11 cellular contexts compared by ENCODE assay signal in the genomic region with DNA sequence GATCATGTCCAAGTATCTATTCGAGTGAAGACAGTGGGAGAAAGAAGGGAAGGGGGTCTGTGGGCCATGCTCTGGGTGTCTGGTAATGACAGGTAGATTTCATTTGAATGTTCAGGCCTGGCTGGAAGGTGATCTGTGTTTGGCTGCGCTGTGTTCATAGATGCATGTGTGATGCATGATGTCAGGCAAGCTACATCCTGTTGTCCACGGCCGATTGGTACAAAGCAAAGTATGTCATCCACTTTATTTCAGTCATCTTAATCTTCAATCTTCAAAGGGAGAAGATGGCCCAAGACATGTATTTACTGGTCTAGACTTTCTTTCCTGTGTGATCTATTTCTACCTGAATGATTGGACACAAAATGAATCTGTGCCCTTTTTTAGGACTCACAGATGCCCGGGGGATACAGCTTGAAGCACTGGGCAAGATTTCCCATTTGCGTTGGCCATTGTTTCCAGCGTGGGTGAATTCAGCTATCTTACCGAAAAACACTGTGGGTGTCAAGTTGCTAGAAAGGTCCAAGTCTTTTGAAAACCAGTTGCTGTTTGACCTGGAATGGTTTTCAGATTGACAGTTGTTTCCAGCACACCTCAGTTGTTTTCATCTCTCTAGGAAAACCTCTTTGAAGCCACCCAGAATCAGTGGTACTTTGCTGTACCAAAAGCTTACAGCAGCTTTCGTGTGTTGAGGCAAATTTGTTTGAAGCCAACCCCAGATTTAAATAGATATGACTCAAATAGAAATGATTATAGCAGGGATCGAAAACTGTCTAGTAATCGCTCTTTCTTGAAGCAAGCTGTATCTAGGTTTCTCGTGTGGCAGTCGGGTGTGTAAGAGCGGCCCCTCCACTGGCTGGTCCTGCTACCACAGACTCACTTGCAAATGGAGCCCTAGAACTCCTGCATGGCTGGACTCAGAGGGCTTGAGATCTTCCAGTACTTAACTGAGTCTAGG.
DNase-seq lines count a peak whose midpoint lies in the region; ATAC-seq and TF ChIP-seq lines count a peak whose summit lies in the region.
"Had no signal": no experiment of that assay in that cellular context is flagged by ENCODE, and none has a peak within 500 bp of the region (broad histone marks: within the 10 kb centered on the region; RNA-seq: fewer than 3 reads in every experiment).

No MANE protein-coding gene starts in this region.

- H3K36me3 Mint-ChIP-seq in activated naive CD4-positive, alpha-beta T cell treated with anti-CD3 and anti-CD28 coated beads, Interleukin-2, amount 10 ng/mL, durations not matched to agents 7 days and 5 days: no peaks in the 10 kb centered on the region
- no peaks in the 10 kb centered on the region for H3K36me3 Mint-ChIP-seq in stimulated activated effector memory CD8-positive, alpha-beta T cell treated with anti-CD3 and anti-CD28 coated beads, Interleukin-12 subunit alpha, Interleukin-12 subunit beta, amount 100 ng/mL, for 72 hours

- H3K4me1 ChIP-seq in tibial artery: no peaks in the 10 kb centered on the region

- H3K4me3 Mint-ChIP-seq in activated naive CD4-positive, alpha-beta T cell treated with anti-CD3 and anti-CD28 coated beads, Interleukin-2, amount 10 ng/mL, durations not matched to agents 7 days and 5 days: no peak overlapping the region
- no peak overlapping the region for H3K4me3 Mint-ChIP-seq in stimulated activated effector memory CD8-positive, alpha-beta T cell treated with anti-CD3 and anti-CD28 coated beads, Interleukin-12 subunit alpha, Interleukin-12 subunit beta, amount 100 ng/mL, for 72 hours

- TF ChIP-seq CTCF in tibial artery (IDR thresholded peaks at IDR 0.05): no peak

- no peak overlapping the region for H3K27ac Mint-ChIP-seq in activated naive CD4-positive, alpha-beta T cell treated with anti-CD3 and anti-CD28 coated beads, Interleukin-2, amount 10 ng/mL, durations not matched to agents 7 days and 5 days
- H3K27ac Mint-ChIP-seq in stimulated activated effector memory CD8-positive, alpha-beta T cell treated with anti-CD3 and anti-CD28 coated beads, Interleukin-12 subunit alpha, Interleukin-12 subunit beta, amount 100 ng/mL, for 72 hours: no peak overlapping the region

- H3K9me3 Mint-ChIP-seq in activated naive CD4-positive, alpha-beta T cell treated with anti-CD3 and anti-CD28 coated beads, Interleukin-2, amount 10 ng/mL, durations not matched to agents 7 days and 5 days: no peaks in the 10 kb centered on the region
- no peaks in the 10 kb centered on the region for H3K9me3 Mint-ChIP-seq in stimulated activated effector memory CD8-positive, alpha-beta T cell treated with anti-CD3 and anti-CD28 coated beads, Interleukin-12 subunit alpha, Interleukin-12 subunit beta, amount 100 ng/mL, for 72 hours

- no peaks in the 10 kb centered on the region for H3K27me3 ChIP-seq in tibial artery

- ATAC-seq in GM21423 (IDR thresholded peaks at IDR 0.05; ENCODE audit: unreplicated experiment): peak; percentile 33
- peak; percentile 39 for ATAC-seq in HG03175 (IDR thresholded peaks at IDR 0.05; ENCODE audit: unreplicated experiment)
- peak; percentile 67 for ATAC-seq in stimulated activated effector memory CD8-positive, alpha-beta T cell treated with anti-CD3 and anti-CD28 coated beads, Interleukin-12 subunit alpha, Interleukin-12 subunit beta, amount 100 ng/mL, for 72 hours
- ATAC-seq: left colon had no signal

- no peak overlapping the region for H3K27ac ChIP-seq in tibial artery

- peaks cover 20% of the 10 kb centered on the region for H3K4me1 Mint-ChIP-seq in activated naive CD4-positive, alpha-beta T cell treated with anti-CD3 and anti-CD28 coated beads, Interleukin-2, amount 10 ng/mL, durations not matched to agents 7 days and 5 days
- peaks cover 16% of the 10 kb centered on the region for H3K4me1 Mint-ChIP-seq in stimulated activated effector memory CD8-positive, alpha-beta T cell treated with anti-CD3 and anti-CD28 coated beads, Interleukin-12 subunit alpha, Interleukin-12 subunit beta, amount 100 ng/mL, for 72 hours

- CTCF ChIA-PET in activated naive CD4-positive, alpha-beta T cell treated with anti-CD3 and anti-CD28 coated beads, Interleukin-2, amount 10 ng/mL, durations not matched to agents 7 days and 5 days (lab: Charles Lee): no interaction called here

- no peaks in the 10 kb centered on the region for H3K27me3 Mint-ChIP-seq in activated naive CD4-positive, alpha-beta T cell treated with anti-CD3 and anti-CD28 coated beads, Interleukin-2, amount 10 ng/mL, durations not matched to agents 7 days and 5 days

- DNase-seq in activated naive CD4-positive, alpha-beta T cell treated with Interleukin-2 at 50 U/mL for 16 hours: peak; percentile 19
- DNase-seq in activated naive CD4-positive, alpha-beta T cell treated with anti-CD3 and anti-CD28 coated beads, Interleukin-2, amount 10 ng/mL, durations not matched to agents 7 days and 5 days: no peak
- DNase-seq in stimulated activated effector memory CD8-positive, alpha-beta T cell treated with anti-CD3 and anti-CD28 coated beads, Interleukin-12 subunit alpha, Interleukin-12 subunit beta, amount 100 ng/mL, for 72 hours (ENCODE audit: low spot score in 2 of 2): no peak
- no peak for DNase-seq in EL
- no peak for DNase-seq in UCSD-AML1 (lab: John Stamatoyannopoulos, UW; ENCODE audit: unreplicated experiment)
- no peak for DNase-seq in tibial artery
- DNase-seq: KBM-7; left colon; NK-92 treated with Interleukin-12 subunit alpha and Interleukin-12 subunit beta, amount 100 ng/mL, for 24 hours had no signal

- H3K9me3 ChIP-seq in tibial artery: no peaks in the 10 kb centered on the region

- intact Hi-C loops in tibial artery (cut with DNase I; ENCODE audit: low total_unique reads): no loop called here

- no peak overlapping the region for H3K4me3 ChIP-seq in tibial artery

- peaks cover 0 to 4% (median 0%) of the 10 kb centered on the region in 3 donors for H3K36me3 ChIP-seq in tibial artery
